1 cellular context compared by ENCODE assay signal in genomic region chr20:39041067-39041466, GRCh38.
TF ChIP-seq lines count a peak whose summit lies in the region.

No MANE protein-coding gene starts in this region.

TF ChIP-seq in IMR-90, 13 proteins besides CTCF, POLR2A, EP300 and RAD21 (continued from another document):
- TF ChIP-seq USF2 (IDR thresholded peaks at IDR 0.05; ENCODE audit: low read depth, low read length) = no peak
TF ChIP-seq in IMR-90: peak in this region for 0.
